Comparison of ENCODE assay signal across 8 cellular contexts in genomic region chr11:64553554-64554201, GRCh38.
A peak's percentile ranks its signal among the peaks of the same experiment; 100 is the strongest.
DNase-seq lines count a peak whose midpoint lies in the region; ATAC-seq and TF ChIP-seq lines count a peak whose summit lies in the region.

No MANE protein-coding gene starts in this region.

- peak; percentile 91 for TF ChIP-seq CTCF in GM10248 (IDR thresholded peaks at IDR 0.05; ENCODE audit: control extremely low read depth, extremely low read depth, low read depth, missing control alignments)

- no peak for ATAC-seq in GM18907 (IDR thresholded peaks at IDR 0.05; ENCODE audit: unreplicated experiment)

- DNase-seq in GM10248 (ENCODE audit: extremely low spot score) (peak; percentile 71), NCI-H1092 (lab: John Stamatoyannopoulos, UW) (peak; percentile 39), medulla oblongata (ENCODE audit: extremely low spot score) (peak; percentile 73), amniotic stem cell (lab: John Stamatoyannopoulos, UW) (no peak)
- peak; percentile 58 to 69 for DNase-seq in activated CD4-positive, alpha-beta T cell treated with anti-CD3 and anti-CD28 coated beads, Interleukin-2, amount 50 U/mL, for 48 hours
- peak; percentile 24 for DNase-seq in effector CD4-positive, alpha-beta T cell
- peak; percentile 29 for DNase-seq in stimulated activated CD8-positive, alpha-beta memory T cell treated with anti-CD3 and anti-CD28 coated beads, Interleukin-15, amount 100 ng/mL, for 24 hours (ENCODE audit: low read depth)

- POLR2A ChIA-PET in GM10248 (lab: Yijun Ruan, JAX) = no interaction called here

- CTCF ChIA-PET in GM10248 (lab: Yijun Ruan, JAX) = interaction anchor here (0.8 to 1.2 kb wide), 5 partner anchors 11 to 105 kb away, joined by 3 to 5 read pairs (median 4); no protein-coding TSS in a partner anchor
